In the genomic region with DNA sequence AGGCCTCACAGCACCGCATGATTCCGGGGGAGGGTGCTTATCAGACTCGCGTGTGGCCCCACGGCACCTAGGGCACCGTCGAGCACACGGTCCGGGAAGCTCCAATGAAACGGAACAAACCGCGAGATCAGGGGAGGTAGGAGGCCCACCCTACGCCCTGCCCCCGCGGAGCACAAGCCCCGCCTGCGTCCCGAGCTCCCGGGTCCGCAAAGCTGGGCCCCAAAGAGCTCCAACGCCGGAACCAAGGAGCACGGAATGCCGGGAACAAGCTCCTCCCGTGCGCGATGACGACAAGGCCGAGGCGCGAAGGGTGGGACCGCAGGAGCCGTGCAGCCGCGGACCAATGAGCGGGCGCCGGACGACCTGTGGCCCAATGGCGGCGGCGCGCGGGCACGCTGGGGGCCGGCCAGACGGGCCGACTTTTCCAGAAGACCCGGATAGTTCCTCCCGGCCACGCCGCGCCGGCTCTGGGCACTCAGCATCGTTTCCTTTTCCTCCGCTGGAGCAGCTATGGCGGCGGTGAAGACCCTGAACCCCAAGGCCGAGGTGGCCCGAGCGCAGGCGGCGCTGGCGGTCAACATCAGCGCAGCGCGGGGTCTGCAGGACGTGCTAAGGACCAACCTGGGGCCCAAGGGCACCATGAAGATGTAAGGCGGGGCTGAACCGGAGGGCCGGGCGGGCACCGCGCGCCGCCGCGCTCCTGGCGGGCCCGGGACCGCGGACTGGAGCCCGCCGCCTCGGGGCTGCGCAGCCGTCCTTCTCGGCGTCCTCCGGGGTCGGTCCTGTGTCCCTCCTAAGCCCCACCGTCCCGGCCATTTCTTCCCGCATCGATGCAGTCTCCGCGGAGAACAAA, we compare ENCODE assay signal across 8 cellular contexts. TPM values are rescaled to one million over a fixed set of nuclear protein-coding genes. Genes with fewer than 3 reads are reported as not detected.
DNase-seq lines count a peak whose midpoint lies in the region; ATAC-seq, FAIRE-seq and TF ChIP-seq lines count a peak whose summit lies in the region.

CCT6A (plus strand) TSS at position 427 of the 853 bp plus-strand sequence; CDS start at position 511, 84 bp downstream.
PSPH (minus strand) TSS at position 106 of the 853 bp plus-strand sequence. CDS start 30,232 bp downstream, outside the sequence.

- H3K4me1 Mint-ChIP-seq in T-helper 17 cell = peaks cover 15% of the 10 kb centered on the region

- H3K4me1 ChIP-seq in psoas muscle = peaks cover 37% of the 10 kb centered on the region

- WGBS in psoas muscle, 3 donors = 0 to 1% (median 0%) methylated on average over 74 to 97 of the region's 97 CpGs

- H3K27me3 Mint-ChIP-seq in T-helper 17 cell = no peaks in the 10 kb centered on the region

- TF ChIP-seq CTCF in psoas muscle (IDR thresholded peaks at IDR 0.05) = no peak

- peak; percentile 59 for FAIRE-seq in urothelium cell line (lab: Jason Lieb, UNC)

- intact Hi-C loops in left ventricle myocardium superior (cut with micrococcal nuclease) (no loop called here), psoas muscle (cut with DNase I) (loop anchor here in 1 of 2 donors (5.0 kb wide), 1 partner anchor 74 kb away; no protein-coding TSS in a partner anchor)

- H3K27ac ChIP-seq in psoas muscle = peak within 1 kb of the TSS; percentile 80

- no peaks in the 10 kb centered on the region for H3K9me3 ChIP-seq in T-helper 17 cell (ENCODE audit: control insufficient read depth, low read length, poor library complexity, severe bottlenecking)
- no peaks in the 10 kb centered on the region for H3K9me3 ChIP-seq in psoas muscle

- peak within 1 kb of the TSS; percentile 96 for H3K4me3 Mint-ChIP-seq in T-helper 17 cell

- no peaks in the 10 kb centered on the region for H3K27me3 ChIP-seq in psoas muscle (ENCODE audit: insufficient read depth in 3 of 3, low read length in 2 of 3)

- no peaks in the 10 kb centered on the region for H3K36me3 Mint-ChIP-seq in T-helper 17 cell (ENCODE audit: low read depth)

- peak; percentile 98 for DNase-seq in NCI-H1694 treated with DMSO at 0.1 percent for 48 hours (lab: John Stamatoyannopoulos, UW)
- peak; percentile 77 to 88 (median 87) for DNase-seq in T-helper 17 cell
- peak; percentile 60 to 99 (median 96) for DNase-seq in amygdala (lab: John Stamatoyannopoulos, UW)
- DNase-seq in left ventricle myocardium superior = peak; percentile 99
- peak; percentile 99 for DNase-seq in psoas muscle
- DNase-seq in urothelium cell line (ENCODE audit: low spot score) = peak; percentile 98

- peak; percentile 89 for TF ChIP-seq POLR2A in GM15510 (IDR thresholded peaks at IDR 0.05; ENCODE audit: borderline replicate concordance, extremely low read depth, insufficient read length)

- peak; percentile 95 for ATAC-seq in HG02885 (IDR thresholded peaks at IDR 0.05; ENCODE audit: poor library complexity, unreplicated experiment)
- ATAC-seq in T-helper 17 cell = peak; percentile 95
- peak; percentile 100 for ATAC-seq in left ventricle myocardium superior
- peak; percentile 99 for ATAC-seq in psoas muscle

- peak within 1 kb of the TSS; percentile 72 for H3K4me3 ChIP-seq in psoas muscle

- H3K36me3 ChIP-seq in psoas muscle (ENCODE audit: insufficient read depth in 1 of 2, low read depth in 1 of 2) = peaks cover 4 to 42% of the 10 kb centered on the region in 2 donors

- peak within 1 kb of the TSS; percentile 92 for H3K27ac Mint-ChIP-seq in T-helper 17 cell

RNA-seq across cellular contexts. Expression of gene CCT6A, which starts in this region (rescaled TPM):
- 10 to 100 TPM; 43.4 to 58.4 TPM for total RNA-seq in T-helper 17 cell
- 73.5 TPM for total RNA-seq in left ventricle myocardium superior
- total RNA-seq in psoas muscle = 100 to 1,000 TPM in 3 of 4 donors, 10 to 100 TPM in 1; 96.5 to 135 (median 130) TPM
- polyA plus RNA-seq in psoas muscle = 100 to 1,000 TPM; 138 to 259 (median 235) TPM

RNA-seq across cellular contexts. Expression of gene PSPH, which starts in this region (rescaled TPM):
- total RNA-seq in T-helper 17 cell (1 to 10 TPM; 1.4 to 2.4 TPM), left ventricle myocardium superior (14.6 TPM), psoas muscle (10 to 100 TPM in 1 of 4 donors, 1 to 10 TPM in 3; 2.6 to 10.8 (median 5.1) TPM)
- 10 to 100 TPM in 1 of 3 donors, 1 to 10 TPM in 2; 2.5 to 11.2 (median 5.6) TPM for polyA plus RNA-seq in psoas muscle

Comparison
In these comparisons a context has a peak if more than half of its experiments do, and no peak if none do; other contexts are left out.
1. Peak in every context shown above with its lines: DNase-seq, ATAC-seq, H3K4me3 ChIP-seq and H3K27ac ChIP-seq.